Comparison of ENCODE assay signal across 8 cellular contexts in genomic region chr1:39955547-39956539, GRCh38. TPM values are rescaled to one million over a fixed set of nuclear protein-coding genes. Genes with fewer than 3 reads are reported as not detected.
DNase-seq lines count a peak whose midpoint lies in the region; ATAC-seq and TF ChIP-seq lines count a peak whose summit lies in the region.

No MANE protein-coding gene starts in this region.

- H3K4me3 ChIP-seq in BE2C (ENCODE audit: low read depth, low read length) (peak overlapping the region; percentile 63), neutrophil (ENCODE audit: low read depth in 1 of 2, low read length in 1 of 2) (peak overlapping the region; percentile 61 to 74)

- H3K9me3 ChIP-seq in BE2C (no peaks in the 10 kb centered on the region), neutrophil (no peaks in the 10 kb centered on the region)

- H3K9me3 Mint-ChIP-seq in type B pancreatic cell = no peaks in the 10 kb centered on the region

- peak overlapping the region; percentile 92 for H3K4me3 Mint-ChIP-seq in type B pancreatic cell

- peaks cover 4% of the 10 kb centered on the region for H3K36me3 Mint-ChIP-seq in type B pancreatic cell

- H3K27ac Mint-ChIP-seq in type B pancreatic cell = peak overlapping the region; percentile 83

- H3K27ac ChIP-seq in neutrophil = peak overlapping the region; percentile 14

- ATAC-seq in GM19324 (IDR thresholded peaks at IDR 0.05; ENCODE audit: low FRiP score, unreplicated experiment) = peak; percentile 8
- ATAC-seq in HG03460 (IDR thresholded peaks at IDR 0.05; ENCODE audit: unreplicated experiment) = peak; percentile 45

- peaks cover 29% of the 10 kb centered on the region for H3K4me1 Mint-ChIP-seq in type B pancreatic cell (ENCODE audit: unreplicated experiment)

- H3K27me3 Mint-ChIP-seq in type B pancreatic cell = peaks cover 17% of the 10 kb centered on the region

- DNase-seq in BE2C (peak; percentile 19), NOMO-1 (lab: John Stamatoyannopoulos, UW; ENCODE audit: unreplicated experiment in 2 of 2) (peak; percentile 38 to 62), activated T-cell treated with anti-CD3 and anti-CD28 coated beads for 48 hours (ENCODE audit: low read depth) (peak; percentile 38), fibroblast of gingiva (ENCODE audit: low read depth) (peak; percentile 20), type B pancreatic cell (ENCODE audit: extremely low spot score, unreplicated experiment) (no peak)

- peaks cover 3% of the 10 kb centered on the region; the same call in 1 of the 2 replicates for H3K4me1 ChIP-seq in BE2C
- peaks cover 57 to 58% of the 10 kb centered on the region in 2 experiments for H3K4me1 ChIP-seq in neutrophil (ENCODE audit: control insufficient read depth in 1 of 2, insufficient read depth in 1 of 2, low read depth in 1 of 2, low read length in 1 of 2)

- H3K27me3 ChIP-seq in BE2C = no peaks in the 10 kb centered on the region
- peaks cover 24% of the 10 kb centered on the region for H3K27me3 ChIP-seq in neutrophil

- no peak for TF ChIP-seq CTCF in BE2C (IDR thresholded peaks at IDR 0.05; ENCODE audit: low read depth, low read length)
- no peak for TF ChIP-seq CTCF in neutrophil (IDR thresholded peaks at IDR 0.05)
- no peak for TF ChIP-seq CTCF in type B pancreatic cell (conservative IDR thresholded peaks at IDR 0.05)

- no peaks in the 10 kb centered on the region for H3K36me3 ChIP-seq in BE2C
- H3K36me3 ChIP-seq in neutrophil = no peaks in the 10 kb centered on the region

RNA-seq across cellular contexts. Expression of gene MFSD2A, which starts 0.9 kb away (rescaled TPM):
- 3.7 TPM for polyA plus RNA-seq in BE2C (2012; ENCODE audit: insufficient read depth, insufficient read length, low read depth)
- total RNA-seq in type B pancreatic cell (ENCODE audit: low replicate concordance) = 6.1 and 7.3 TPM in 2 replicates

RNA-seq across cellular contexts. Expression of gene MYCL, which starts 54.1 kb away (rescaled TPM):
- 0.76 TPM for polyA plus RNA-seq in BE2C (2012; ENCODE audit: insufficient read depth, insufficient read length, low read depth)
- 19.5 and 36.5 TPM in 2 replicates for total RNA-seq in type B pancreatic cell (ENCODE audit: low replicate concordance)
